17 cellular contexts compared by ENCODE assay signal in genomic region chr9:78316151-78316892, GRCh38.
"Had no signal": no experiment of that assay in that cellular context is flagged by ENCODE, and none has a peak within 500 bp of the region (broad histone marks: within the 10 kb centered on the region; RNA-seq: fewer than 3 reads in every experiment).

No MANE protein-coding gene starts in this region.

- FAIRE-seq: keratinocyte, small intestine had no signal

- H3K36me3 ChIP-seq: breast epithelium, left ventricle myocardium inferior, ovary, tibial artery, uterus had no signal

- H3K27ac Mint-ChIP-seq: memory B cell; stimulated activated effector memory CD8-positive, alpha-beta T cell treated with anti-CD3 and anti-CD28 coated beads, Interleukin-12 subunit alpha, Interleukin-12 subunit beta, amount 100 ng/mL, for 72 hours had no signal

- H3K27me3 Mint-ChIP-seq: memory B cell had no signal

- H3K9me3 Mint-ChIP-seq: activated T-cell treated with anti-CD3 and anti-CD28 coated beads, Interleukin-2, amount 50 U/mL, for 4 hours had no signal

- H3K4me1 ChIP-seq: breast epithelium, foreskin keratinocyte, left ventricle myocardium inferior, uterus had no signal

- H3K4me3 ChIP-seq: breast epithelium, left ventricle myocardium inferior, ovary, tibial artery, uterus had no signal

- ATAC-seq: activated naive CD4-positive, alpha-beta T cell treated with anti-CD3 and anti-CD28 coated beads, Interleukin-2, amount 50 U/mL, for 72 hours; activated T-cell treated with anti-CD3 and anti-CD28 coated beads, Interleukin-2, amount 50 U/mL, for 4 hours; foreskin keratinocyte; stimulated activated effector memory CD8-positive, alpha-beta T cell treated with anti-CD3 and anti-CD28 coated beads, Interleukin-12 subunit alpha, Interleukin-12 subunit beta, amount 100 ng/mL, for 72 hours had no signal

- H3K9me3 ChIP-seq: breast epithelium, left ventricle myocardium inferior, ovary, tibial artery, uterus had no signal

- H3K27ac ChIP-seq: breast epithelium, foreskin keratinocyte, left ventricle myocardium inferior, ovary, tibial artery, uterus had no signal

- DNase-seq: activated CD4-positive, alpha-beta T cell treated with anti-CD3 and anti-CD28 coated beads for 48 hours; activated effector memory CD4-positive, alpha-beta T cell treated with anti-CD3 and anti-CD28 coated beads, Interleukin-2, amount 50 U/mL, for 16 hours; activated T-cell treated with anti-CD3 and anti-CD28 coated beads, Interleukin-2, amount 50 U/mL, for 4 hours; foreskin keratinocyte; head of caudate nucleus; left ventricle myocardium inferior; ovary; small intestine; T1000; uterus had no signal

- H3K27me3 ChIP-seq: breast epithelium, foreskin keratinocyte, ovary, tibial artery, uterus had no signal

- H3K4me1 Mint-ChIP-seq: memory B cell had no signal

- H3K4me3 Mint-ChIP-seq: activated T-cell treated with anti-CD3 and anti-CD28 coated beads, Interleukin-2, amount 50 U/mL, for 4 hours; memory B cell; neural crest cell; stimulated activated effector memory CD8-positive, alpha-beta T cell treated with anti-CD3 and anti-CD28 coated beads, Interleukin-12 subunit alpha, Interleukin-12 subunit beta, amount 100 ng/mL, for 72 hours had no signal
